Comparison of ENCODE assay signal across 10 cellular contexts in the genomic region with DNA sequence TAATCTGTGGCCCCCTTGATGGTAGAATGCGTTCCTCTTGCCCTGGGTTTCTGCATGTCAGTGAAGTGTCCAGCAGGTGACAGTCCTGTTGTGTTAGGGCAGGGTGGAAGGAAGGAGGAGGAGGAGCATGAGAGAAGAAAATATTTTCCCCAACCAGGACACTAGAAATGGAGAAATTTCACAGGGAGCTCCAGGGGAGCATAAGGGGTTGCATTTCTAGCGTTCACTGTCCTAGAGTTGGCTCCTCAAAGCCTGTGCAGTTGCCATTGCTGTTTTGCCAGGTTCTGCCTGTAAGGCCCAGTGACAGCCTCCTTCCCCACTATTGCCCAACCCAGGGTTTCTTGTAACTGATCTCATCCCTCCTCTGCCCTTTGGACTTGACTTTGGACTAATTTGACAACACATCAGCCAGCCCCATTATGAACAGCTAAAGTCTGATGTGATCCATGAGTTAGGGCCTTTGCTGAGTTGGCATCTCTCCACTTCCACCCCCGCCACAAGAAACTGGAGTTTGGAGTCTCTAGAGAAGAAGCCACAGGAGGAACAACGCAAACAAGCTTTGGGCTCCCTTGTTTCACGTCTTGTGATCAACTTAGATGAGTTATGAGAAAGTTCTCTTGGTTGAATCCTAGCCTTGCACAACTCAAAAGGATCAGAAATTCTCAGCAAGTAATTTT. TPM values are rescaled to one million over a fixed set of nuclear protein-coding genes. Genes with fewer than 3 reads are reported as not detected.
A peak's percentile ranks its signal among the peaks of the same experiment; 100 is the strongest.
DNase-seq lines count a peak whose midpoint lies in the region; ATAC-seq and TF ChIP-seq lines count a peak whose summit lies in the region.
"Had no signal": no experiment of that assay in that cellular context is flagged by ENCODE, and none has a peak within 500 bp of the region (broad histone marks: within the 10 kb centered on the region; RNA-seq: fewer than 3 reads in every experiment).

No MANE protein-coding gene starts in this region.

- CTCF ChIA-PET in activated CD8-positive, alpha-beta T cell treated with anti-CD3 and anti-CD28 coated beads for 36 hours (lab: Charles Lee), result interaction anchor here (1.2 to 2.9 kb wide), 3 partner anchors 14 to 143 kb away, joined by 4 to 14 read pairs (median 7); partner anchors contain the start of gene FAM50B
- CTCF ChIA-PET in activated naive CD4-positive, alpha-beta T cell treated with anti-CD3 and anti-CD28 coated beads, Interleukin-2, amount 10 ng/mL, durations not matched to agents 7 days and 5 days (lab: Charles Lee), result interaction anchor here (1.2 to 1.4 kb wide), 2 partner anchors 14 to 143 kb away, joined by 3 to 4 read pairs; partner anchors contain the start of gene FAM50B

- H3K4me3 ChIP-seq in epithelial cell of proximal tubule (ENCODE audit: low read depth, low read length), result no peak overlapping the region
- no peak overlapping the region for H3K4me3 ChIP-seq in lower leg skin (ENCODE audit: low read depth, poor library complexity, severe bottlenecking)
- no peak overlapping the region for H3K4me3 ChIP-seq in thyroid gland (replicated peaks in 1 of 3)
- no peak overlapping the region for H3K4me3 ChIP-seq in BE2C (ENCODE audit: low read depth, low read length)

- no peak for ATAC-seq in activated CD8-positive, alpha-beta T cell treated with anti-CD3 and anti-CD28 coated beads for 36 hours

- no peaks in the 10 kb centered on the region for H3K4me1 Mint-ChIP-seq in activated CD8-positive, alpha-beta T cell treated with anti-CD3 and anti-CD28 coated beads for 36 hours (ENCODE audit: low read depth)
- H3K4me1 Mint-ChIP-seq in activated naive CD4-positive, alpha-beta T cell treated with anti-CD3 and anti-CD28 coated beads, Interleukin-2, amount 10 ng/mL, durations not matched to agents 7 days and 5 days, result no peaks in the 10 kb centered on the region

- H3K9me3 ChIP-seq in thyroid gland, result no peaks in the 10 kb centered on the region
- no peaks in the 10 kb centered on the region for H3K9me3 ChIP-seq in BE2C

- H3K27ac ChIP-seq in thyroid gland, result peak overlapping the region in 1 of 3 donors; percentile 3
- H3K27ac ChIP-seq: brain microvascular endothelial cell had no signal

- no peaks in the 10 kb centered on the region for H3K4me1 ChIP-seq in thyroid gland
- H3K4me1 ChIP-seq in BE2C, result no peaks in the 10 kb centered on the region

- H3K36me3 Mint-ChIP-seq in activated CD8-positive, alpha-beta T cell treated with anti-CD3 and anti-CD28 coated beads for 36 hours (ENCODE audit: low read depth), result no peaks in the 10 kb centered on the region
- H3K36me3 Mint-ChIP-seq in activated naive CD4-positive, alpha-beta T cell treated with anti-CD3 and anti-CD28 coated beads, Interleukin-2, amount 10 ng/mL, durations not matched to agents 7 days and 5 days, result no peaks in the 10 kb centered on the region

- no peaks in the 10 kb centered on the region for H3K9me3 Mint-ChIP-seq in activated CD8-positive, alpha-beta T cell treated with anti-CD3 and anti-CD28 coated beads for 36 hours
- H3K9me3 Mint-ChIP-seq in activated naive CD4-positive, alpha-beta T cell treated with anti-CD3 and anti-CD28 coated beads, Interleukin-2, amount 10 ng/mL, durations not matched to agents 7 days and 5 days, result no peaks in the 10 kb centered on the region
- H3K9me3 Mint-ChIP-seq: stimulated activated naive CD8-positive, alpha-beta T cell treated with anti-CD3 and anti-CD28 coated beads, Interleukin-15, Interleukin-2, amounts not matched to agents 100 ng/mL and 50 ng/mL, for 24 hours had no signal

- H3K27me3 ChIP-seq in thyroid gland (no peaks in the 10 kb centered on the region), BE2C (no peaks in the 10 kb centered on the region)
- H3K27me3 ChIP-seq: brain microvascular endothelial cell had no signal

- peaks cover 5% of the 10 kb centered on the region for H3K27me3 Mint-ChIP-seq in activated CD8-positive, alpha-beta T cell treated with anti-CD3 and anti-CD28 coated beads for 36 hours
- peaks cover 17% of the 10 kb centered on the region for H3K27me3 Mint-ChIP-seq in activated naive CD4-positive, alpha-beta T cell treated with anti-CD3 and anti-CD28 coated beads, Interleukin-2, amount 10 ng/mL, durations not matched to agents 7 days and 5 days

- H3K4me3 Mint-ChIP-seq in activated CD8-positive, alpha-beta T cell treated with anti-CD3 and anti-CD28 coated beads for 36 hours, result no peak overlapping the region
- H3K4me3 Mint-ChIP-seq in activated naive CD4-positive, alpha-beta T cell treated with anti-CD3 and anti-CD28 coated beads, Interleukin-2, amount 10 ng/mL, durations not matched to agents 7 days and 5 days, result no peak overlapping the region
- H3K4me3 Mint-ChIP-seq: stimulated activated naive CD8-positive, alpha-beta T cell treated with anti-CD3 and anti-CD28 coated beads, Interleukin-15, Interleukin-2, amounts not matched to agents 100 ng/mL and 50 ng/mL, for 24 hours had no signal

- H3K27ac Mint-ChIP-seq in activated CD8-positive, alpha-beta T cell treated with anti-CD3 and anti-CD28 coated beads for 36 hours, result no peak overlapping the region
- H3K27ac Mint-ChIP-seq in activated naive CD4-positive, alpha-beta T cell treated with anti-CD3 and anti-CD28 coated beads, Interleukin-2, amount 10 ng/mL, durations not matched to agents 7 days and 5 days, result no peak overlapping the region
- H3K27ac Mint-ChIP-seq: stimulated activated naive CD8-positive, alpha-beta T cell treated with anti-CD3 and anti-CD28 coated beads, Interleukin-15, Interleukin-2, amounts not matched to agents 100 ng/mL and 50 ng/mL, for 24 hours had no signal

- TF ChIP-seq CTCF in epithelial cell of proximal tubule (conservative IDR thresholded peaks at IDR 0.05; ENCODE audit: low read depth, low read length) (peak; percentile 49), lower leg skin (IDR thresholded peaks at IDR 0.05) (no peak), thyroid gland (IDR thresholded peaks at IDR 0.05) (peak in 4 of 6 experiments; percentile 19 to 40 (median 34)), BE2C (IDR thresholded peaks at IDR 0.05; ENCODE audit: low read depth, low read length) (no peak)
- no peak for TF ChIP-seq CTCF in activated CD8-positive, alpha-beta T cell treated with anti-CD3 and anti-CD28 coated beads for 36 hours (IDR thresholded peaks at IDR 0.05)

- 60 to 68% methylated on average over 5 of the region's 5 CpGs for WGBS in lower leg skin, 2 donors
- 69 to 80% methylated on average over 5 of the region's 5 CpGs for WGBS in thyroid gland, 2 donors

- intact Hi-C loops in lower leg skin (cut with DNase I; ENCODE audit: low total_unique reads) (no loop called here), thyroid gland (cut with DNase I) (loop anchor here (5.0 kb wide), 1 partner anchor 88 kb away; no protein-coding TSS in a partner anchor)
- intact Hi-C loops in activated CD8-positive, alpha-beta T cell treated with anti-CD3 and anti-CD28 coated beads for 36 hours (cut with micrococcal nuclease), result no loop called here

- POLR2A ChIA-PET in activated CD8-positive, alpha-beta T cell treated with anti-CD3 and anti-CD28 coated beads for 36 hours (lab: Charles Lee), result no interaction called here

- peak; percentile 25 for DNase-seq in M059J (ENCODE audit: low read depth)
- peak; percentile 82 for DNase-seq in epithelial cell of proximal tubule (ENCODE audit: low read depth)
- DNase-seq in lower leg skin (ENCODE audit: low spot score in 2 of 2), result peak; percentile 79 to 90
- peak; percentile 19 to 32 for DNase-seq in thyroid gland
- DNase-seq in BE2C, result no peak
- DNase-seq in activated CD8-positive, alpha-beta T cell treated with anti-CD3 and anti-CD28 coated beads for 36 hours, result no peak
- no peak for DNase-seq in activated gamma-delta T cell (lab: John Stamatoyannopoulos, UW)
- DNase-seq in activated naive CD4-positive, alpha-beta T cell treated with anti-CD3 and anti-CD28 coated beads, Interleukin-2, amount 10 ng/mL, durations not matched to agents 7 days and 5 days, result no peak
- DNase-seq: brain microvascular endothelial cell had no signal

- no peaks in the 10 kb centered on the region for H3K36me3 ChIP-seq in thyroid gland
- no peaks in the 10 kb centered on the region for H3K36me3 ChIP-seq in BE2C
- H3K36me3 ChIP-seq: brain microvascular endothelial cell had no signal

- no peak for TF ChIP-seq POLR2A in lower leg skin (IDR thresholded peaks at IDR 0.05)
- TF ChIP-seq POLR2A in thyroid gland (IDR thresholded peaks at IDR 0.05), result no peak

RNA-seq across cellular contexts. Expression of gene FAM50B, which starts 14.0 kb away (rescaled TPM):
- total RNA-seq in M059J (2014; rRNA removed; shearing (Covaris generic)), result 1.0 and 1.2 TPM in 2 replicates
- 3.1 and 10.9 TPM in 2 replicates for total RNA-seq in epithelial cell of proximal tubule
- total RNA-seq in lower leg skin, result 10 to 100 TPM; 11.4 to 16.1 (median 13.9) TPM
- total RNA-seq in thyroid gland, result 10 to 100 TPM; 18.4 to 40.9 (median 20.3) TPM
- 53.6 TPM for polyA plus RNA-seq in BE2C (2012; ENCODE audit: insufficient read depth, insufficient read length, low read depth)
- 1 to 10 TPM; 5.2 to 6.0 TPM for total RNA-seq in activated CD8-positive, alpha-beta T cell treated with anti-CD3 and anti-CD28 coated beads for 36 hours

Comparison
In these comparisons a context has a peak if more than half of its experiments do, and no peak if none do; other contexts are left out.
1. DNase-seq: peak in M059J (single experiment), epithelial cell of proximal tubule (single experiment), lower leg skin (2 of 2) and thyroid gland (2 of 2); none in BE2C (single experiment), activated CD8-positive, alpha-beta T cell treated with anti-CD3 and anti-CD28 coated beads for 36 hours (single experiment), activated gamma-delta T cell (single experiment) and activated naive CD4-positive, alpha-beta T cell treated with anti-CD3 and anti-CD28 coated beads, Interleukin-2, amount 10 ng/mL, durations not matched to agents 7 days and 5 days (single experiment).
2. CTCF ChIP-seq: peak in epithelial cell of proximal tubule (single experiment) and thyroid gland (4 of 6); none in lower leg skin (0 of 3), BE2C (single experiment) and activated CD8-positive, alpha-beta T cell treated with anti-CD3 and anti-CD28 coated beads for 36 hours (single experiment).